In the genomic region with DNA sequence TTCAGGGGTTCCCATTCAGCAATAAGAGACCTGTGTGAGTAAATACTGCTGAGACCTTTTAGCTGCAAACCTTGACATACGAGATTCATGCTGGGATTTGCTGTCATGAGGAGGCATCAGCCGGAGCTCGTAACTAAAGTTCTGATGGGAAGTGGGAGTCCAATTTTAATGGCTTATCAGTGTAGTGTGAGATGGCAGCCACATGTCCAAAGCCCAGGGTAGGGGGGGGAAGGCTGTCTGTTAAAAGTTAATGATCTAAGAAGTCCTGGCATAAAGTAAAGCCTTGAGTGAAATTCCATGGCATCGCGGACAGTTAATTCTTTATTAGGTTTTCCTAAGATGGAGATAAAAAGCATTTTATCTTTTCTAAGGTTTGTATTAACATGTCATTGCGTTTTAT, we compare ENCODE assay signal across 5 cellular contexts.
"Had no signal": no experiment of that assay in that cellular context is flagged by ENCODE, and none has a peak within 500 bp of the region (broad histone marks: within the 10 kb centered on the region; RNA-seq: fewer than 3 reads in every experiment).

No MANE protein-coding gene starts in this region.

- H3K4me1 Mint-ChIP-seq: H9 had no signal

- H3K4me3 ChIP-seq: GM23338, K562 had no signal

- H3K27ac Mint-ChIP-seq: GM23338, H9 had no signal

- DNase-seq: H9, HCEC 1CT, IMR-90 had no signal

- H3K4me3 Mint-ChIP-seq: GM23338, H9 had no signal
